Comparison of ENCODE assay signal across 22 cellular contexts in the genomic region with DNA sequence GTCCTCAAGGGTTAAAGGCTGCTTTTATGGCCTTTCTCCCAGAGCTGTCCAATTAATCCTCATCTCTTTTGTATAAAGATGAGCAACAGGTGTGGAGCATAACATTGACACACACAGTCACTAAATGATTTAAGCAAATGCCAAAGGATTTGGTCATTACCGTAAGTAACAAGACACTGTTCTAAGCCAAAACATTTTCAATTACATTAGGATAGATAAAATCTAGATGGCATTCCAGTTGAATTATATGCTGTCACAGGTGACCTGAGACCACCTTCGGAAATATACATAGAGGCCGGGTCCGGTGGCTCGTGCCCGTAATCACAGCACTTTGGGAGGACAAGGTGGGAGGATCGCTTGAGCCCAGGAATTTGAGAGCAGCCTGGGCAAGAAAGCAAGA.
DNase-seq lines count a peak whose midpoint lies in the region; ATAC-seq and TF ChIP-seq lines count a peak whose summit lies in the region.
"Had no signal": no experiment of that assay in that cellular context is flagged by ENCODE, and none has a peak within 500 bp of the region (broad histone marks: within the 10 kb centered on the region; RNA-seq: fewer than 3 reads in every experiment).

No MANE protein-coding gene starts in this region.

- no peaks in the 10 kb centered on the region for H3K9me3 ChIP-seq in SK-N-SH
- no peaks in the 10 kb centered on the region for H3K9me3 ChIP-seq in muscle layer of colon (ENCODE audit: low read length)
- H3K9me3 ChIP-seq in stomach smooth muscle (ENCODE audit: control insufficient read depth in 2 of 2, low read length in 2 of 2) = no peaks in the 10 kb centered on the region

- WGBS in SK-N-SH (ENCODE audit: low lambda C conversion rate) = 41% methylated on average over 7 of the region's 7 CpGs

- no peaks in the 10 kb centered on the region for H3K9me2 ChIP-seq in SK-N-SH

- no peaks in the 10 kb centered on the region for H3F3A ChIP-seq in SK-N-SH (replicated peaks; ENCODE audit: insufficient read depth)

- no peak for TF ChIP-seq CTCF in SK-N-SH (IDR thresholded peaks at IDR 0.05)

- H2AFZ ChIP-seq in SK-N-SH (ENCODE audit: low read depth) = no peak overlapping the region

- H3K4me1 ChIP-seq in SK-N-SH (ENCODE audit: control insufficient read depth in 1 of 2, insufficient read depth in 2 of 2, low read depth in 1 of 2, low read length in 1 of 2) = peaks cover 0 to 8% of the 10 kb centered on the region in 2 experiments; a peak in 1 of 4 replicates
- H3K4me1 ChIP-seq in muscle layer of colon (ENCODE audit: insufficient read depth, low read length) = peaks cover 32% of the 10 kb centered on the region
- H3K4me1 ChIP-seq in stomach smooth muscle (ENCODE audit: control insufficient read depth, insufficient read depth, low read length) = peaks cover 34% of the 10 kb centered on the region

- no peaks in the 10 kb centered on the region for H3K79me2 ChIP-seq in SK-N-SH (ENCODE audit: insufficient read depth)

- no peak overlapping the region for H3K4me3 Mint-ChIP-seq in stimulated activated naive CD8-positive, alpha-beta T cell treated with anti-CD3 and anti-CD28 coated beads, Interleukin-15, amount 100 ng/mL, for 72 hours
- H3K4me3 Mint-ChIP-seq: CD4-positive, alpha-beta memory T cell had no signal

- H3K9me3 Mint-ChIP-seq in stimulated activated naive CD8-positive, alpha-beta T cell treated with anti-CD3 and anti-CD28 coated beads, Interleukin-15, amount 100 ng/mL, for 72 hours = peaks cover 4 to 9% of the 10 kb centered on the region in 2 donors

- H3K27me3 Mint-ChIP-seq in stimulated activated naive CD8-positive, alpha-beta T cell treated with anti-CD3 and anti-CD28 coated beads, Interleukin-15, amount 100 ng/mL, for 72 hours = peaks cover 8% of the 10 kb centered on the region
- H3K27me3 Mint-ChIP-seq: CD4-positive, alpha-beta memory T cell had no signal

- H3K27ac ChIP-seq in SK-N-SH (ENCODE audit: low read depth in 2 of 2, low read length in 1 of 2) (0 out of 4 replicates have a peak overlapping the region, but pooled peaks of 1 of the 2 experiments have one; percentile 45), muscle layer of colon (ENCODE audit: low read depth, low read length) (peak overlapping the region; percentile 26), stomach smooth muscle (ENCODE audit: low read length) (peak overlapping the region; percentile 53)
- H3K27ac ChIP-seq: RWPE1 had no signal

- H3K9ac ChIP-seq in SK-N-SH (no peak overlapping the region), muscle layer of colon (ENCODE audit: low read length) (no peak overlapping the region), stomach smooth muscle (ENCODE audit: low read length in 2 of 2) (no peak overlapping the region)

- no peak overlapping the region for H3K27ac Mint-ChIP-seq in stimulated activated naive CD8-positive, alpha-beta T cell treated with anti-CD3 and anti-CD28 coated beads, Interleukin-15, amount 100 ng/mL, for 72 hours
- H3K27ac Mint-ChIP-seq: CD4-positive, alpha-beta memory T cell had no signal

- ATAC-seq in esophagus mucosa (peak; percentile 47), HG03439 (IDR thresholded peaks at IDR 0.05; ENCODE audit: unreplicated experiment) (no peak)
- no peak for ATAC-seq in stimulated activated naive CD8-positive, alpha-beta T cell treated with anti-CD3 and anti-CD28 coated beads, Interleukin-15, amount 100 ng/mL, for 72 hours
- ATAC-seq: K562 had no signal

- TF ChIP-seq EP300 in SK-N-SH (IDR thresholded peaks at IDR 0.05; ENCODE audit: borderline replicate concordance in 1 of 2, low read depth in 1 of 2, low read length in 1 of 2) = peak in 1 of 2 experiments; percentile 56; a peak in 1 of 4 replicates

- H3K36me3 ChIP-seq in SK-N-SH (replicated peaks in 1 of 2; ENCODE audit: control insufficient read depth in 1 of 2, insufficient read depth in 2 of 2, low read length in 1 of 2) (no peaks in the 10 kb centered on the region), muscle layer of colon (ENCODE audit: insufficient read depth, low read length) (no peaks in the 10 kb centered on the region), stomach smooth muscle (ENCODE audit: control insufficient read depth in 2 of 2, insufficient read depth in 2 of 2, low read length in 2 of 2) (no peaks in the 10 kb centered on the region)

- H3K4me3 ChIP-seq in SK-N-SH (ENCODE audit: low read depth in 2 of 2, low read length in 1 of 2) = peak overlapping the region in 1 of 2 experiments; percentile 2; a peak in 1 of 4 replicates
- H3K4me3 ChIP-seq in muscle layer of colon (ENCODE audit: low read depth in 1 of 2, low read length in 2 of 2) = no peak overlapping the region
- H3K4me3 ChIP-seq in stomach smooth muscle (ENCODE audit: low read length in 2 of 2) = no peak overlapping the region
- H3K4me3 ChIP-seq: K562 had no signal

- no peaks in the 10 kb centered on the region for H3K4me1 Mint-ChIP-seq in stimulated activated naive CD8-positive, alpha-beta T cell treated with anti-CD3 and anti-CD28 coated beads, Interleukin-15, amount 100 ng/mL, for 72 hours
- H3K4me1 Mint-ChIP-seq: CD4-positive, alpha-beta memory T cell had no signal

- no peak for DNase-seq in SK-N-SH
- DNase-seq in RKO (ENCODE audit: low spot score) = no peak
- no peak for DNase-seq in stimulated activated naive CD8-positive, alpha-beta T cell treated with anti-CD3 and anti-CD28 coated beads, Interleukin-15, amount 100 ng/mL, for 72 hours
- DNase-seq: CD4-positive, alpha-beta memory T cell; COR-L47; DMS53; Kasumi-1; MV-4-11; NCI-H1105; NCI-H1436 treated with DMSO at 0.1 percent for 48 hours; NCI-H187 treated with DMSO at 0.1 percent for 48 hours; NCI-H2171 treated with DMSO at 0.1 percent for 48 hours; NCI-H345; NCI-H510A treated with DMSO at 0.1 percent for 48 hours; NCI-H748 treated with DMSO at 0.1 percent for 48 hours; SHP77 had no signal

- CTCF ChIA-PET in SK-N-SH (lab: Yijun Ruan, JAX) = no interaction called here

- H3K27me3 ChIP-seq in SK-N-SH (ENCODE audit: insufficient read depth) (no peaks in the 10 kb centered on the region), muscle layer of colon (ENCODE audit: control insufficient read depth in 1 of 2, insufficient read depth in 2 of 2, low read length in 2 of 2) (no peaks in the 10 kb centered on the region), stomach smooth muscle (ENCODE audit: control insufficient read depth in 1 of 2, insufficient read depth in 2 of 2, low read length in 2 of 2) (no peaks in the 10 kb centered on the region)

- no peaks in the 10 kb centered on the region for H4K20me1 ChIP-seq in SK-N-SH (ENCODE audit: insufficient read depth)

- H3K4me2 ChIP-seq in SK-N-SH = no peak overlapping the region

- no peak for TF ChIP-seq RAD21 in SK-N-SH (IDR thresholded peaks at IDR 0.05; ENCODE audit: low read length)

- POLR2A ChIA-PET in SK-N-SH (lab: Yijun Ruan, JAX) = no interaction called here

TF ChIP-seq in SK-N-SH, 30 proteins besides CTCF, POLR2A, EP300 and RAD21:
- TF ChIP-seq JUND (IDR thresholded peaks at IDR 0.05) (peak; percentile 29; the same call in 1 of the 2 replicates), FOXM1 (IDR thresholded peaks at IDR 0.05; ENCODE audit: low read depth) (peak; percentile 41; the same call in 1 of the 2 replicates), USF2 (IDR thresholded peaks at IDR 0.05; ENCODE audit: borderline replicate concordance, low read depth, low read length) (no peak), NFIC (IDR thresholded peaks at IDR 0.05; ENCODE audit: borderline replicate concordance) (peak; percentile 24; the same call in 1 of the 2 replicates), TCF12 (IDR thresholded peaks at IDR 0.05) (peak; percentile 58)
- TF ChIP-seq, protein P1, sequence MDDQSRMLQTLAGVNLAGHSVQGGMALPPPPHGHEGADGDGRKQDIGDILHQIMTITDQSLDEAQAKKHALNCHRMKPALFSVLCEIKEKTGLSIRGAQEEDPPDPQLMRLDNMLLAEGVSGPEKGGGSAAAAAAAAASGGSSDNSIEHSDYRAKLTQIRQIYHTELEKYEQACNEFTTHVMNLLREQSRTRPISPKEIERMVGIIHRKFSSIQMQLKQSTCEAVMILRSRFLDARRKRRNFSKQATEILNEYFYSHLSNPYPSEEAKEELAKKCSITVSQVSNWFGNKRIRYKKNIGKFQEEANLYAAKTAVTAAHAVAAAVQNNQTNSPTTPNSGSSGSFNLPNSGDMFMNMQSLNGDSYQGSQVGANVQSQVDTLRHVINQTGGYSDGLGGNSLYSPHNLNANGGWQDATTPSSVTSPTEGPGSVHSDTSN (IDR thresholded peaks at IDR 0.05) = peak; percentile 47
